Comparison of ENCODE assay signal across 10 cellular contexts in the genomic region with DNA sequence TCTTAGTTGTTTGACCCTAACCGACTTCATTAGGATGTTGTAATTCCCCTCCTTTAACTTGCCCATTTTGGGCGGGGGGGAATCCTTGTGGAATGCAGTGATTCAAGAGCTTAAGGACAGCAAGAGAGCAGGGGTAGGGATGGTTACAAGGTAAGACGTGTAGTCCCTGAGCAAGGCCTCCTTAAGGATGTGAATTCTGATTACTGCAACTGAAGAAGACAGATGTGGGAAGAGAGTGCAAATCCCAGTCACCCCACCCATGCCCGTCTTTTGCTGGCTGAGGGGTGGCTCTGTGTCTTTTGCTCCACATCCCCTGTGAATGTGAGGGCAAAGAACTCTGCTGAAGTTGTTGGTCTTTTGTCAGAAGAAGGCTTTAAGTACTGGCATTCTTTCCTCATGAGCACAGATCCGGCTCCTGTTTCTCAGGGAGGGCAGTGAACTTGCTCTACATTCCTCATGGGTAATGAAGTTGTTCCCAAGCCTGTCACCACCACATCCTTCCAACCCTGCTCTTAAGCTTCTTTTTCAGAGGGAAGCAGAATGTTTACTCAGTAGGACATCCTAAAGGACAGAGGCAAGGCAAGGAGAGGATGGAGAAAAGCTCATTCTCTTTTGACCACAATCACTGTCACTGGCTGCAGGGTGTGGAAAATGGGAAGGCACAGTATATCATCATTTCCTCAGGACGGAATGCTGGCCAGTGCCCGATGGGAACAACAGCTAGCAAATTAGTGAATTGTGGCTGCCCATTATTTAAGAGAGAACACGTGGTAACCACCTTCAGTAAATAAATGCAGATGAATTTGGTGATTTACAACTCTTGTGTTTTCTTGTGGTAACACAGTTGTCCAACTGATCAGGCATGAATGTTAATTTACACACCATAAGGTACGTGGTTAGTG.
DNase-seq lines count a peak whose midpoint lies in the region; TF ChIP-seq lines count a peak whose summit lies in the region.
"Had no signal": no experiment of that assay in that cellular context is flagged by ENCODE, and none has a peak within 500 bp of the region (broad histone marks: within the 10 kb centered on the region; RNA-seq: fewer than 3 reads in every experiment).

No MANE protein-coding gene starts in this region.

- no peaks in the 10 kb centered on the region for H3K9me3 Mint-ChIP-seq in mesothelial cell of epicardium
- no peaks in the 10 kb centered on the region for H3K9me3 Mint-ChIP-seq in activated T-helper 2 cell treated with anti-CD3 and anti-CD28 coated beads, Interferon-gamma antibody, Interleukin-2, Interleukin-4, amounts not matched to agents 10 μg/mL and 5 μg/mL and 100 μg/mL, durations not matched to agents 14 hours and 24 hours and 36 hours

- peak overlapping the region; percentile 55 to 61 (median 58) for H3K27ac ChIP-seq in esophagus muscularis mucosa (replicated peaks in 1 of 4)

- TF ChIP-seq CTCF in esophagus muscularis mucosa (IDR thresholded peaks at IDR 0.05): no peak
- TF ChIP-seq CTCF in mesothelial cell of epicardium (IDR thresholded peaks at IDR 0.05; ENCODE audit: unreplicated experiment): no peak

- peaks cover 21% of the 10 kb centered on the region for H3K36me3 Mint-ChIP-seq in mesothelial cell of epicardium
- H3K36me3 Mint-ChIP-seq in activated T-helper 2 cell treated with anti-CD3 and anti-CD28 coated beads, Interferon-gamma antibody, Interleukin-2, Interleukin-4, amounts not matched to agents 10 μg/mL and 5 μg/mL and 100 μg/mL, durations not matched to agents 14 hours and 24 hours and 36 hours (ENCODE audit: low read depth): no peaks in the 10 kb centered on the region

- no peak for TF ChIP-seq EP300 in esophagus muscularis mucosa (IDR thresholded peaks at IDR 0.05)

- H3K4me1 Mint-ChIP-seq in mesothelial cell of epicardium: peaks cover 35% of the 10 kb centered on the region
- no peaks in the 10 kb centered on the region for H3K4me1 Mint-ChIP-seq in activated T-helper 2 cell treated with anti-CD3 and anti-CD28 coated beads, Interferon-gamma antibody, Interleukin-2, Interleukin-4, amounts not matched to agents 10 μg/mL and 5 μg/mL and 100 μg/mL, durations not matched to agents 14 hours and 24 hours and 36 hours (ENCODE audit: low read depth)

- no peaks in the 10 kb centered on the region for H3K27me3 Mint-ChIP-seq in mesothelial cell of epicardium (ENCODE audit: low read depth)
- H3K27me3 Mint-ChIP-seq in activated T-helper 2 cell treated with anti-CD3 and anti-CD28 coated beads, Interferon-gamma antibody, Interleukin-2, Interleukin-4, amounts not matched to agents 10 μg/mL and 5 μg/mL and 100 μg/mL, durations not matched to agents 14 hours and 24 hours and 36 hours (ENCODE audit: low read depth): no peaks in the 10 kb centered on the region

- H3K9me3 ChIP-seq in MG63 (no peaks in the 10 kb centered on the region), esophagus muscularis mucosa (no peaks in the 10 kb centered on the region)

- H3K36me3 ChIP-seq in MG63: peaks cover 21% of the 10 kb centered on the region
- H3K36me3 ChIP-seq in esophagus muscularis mucosa: no peaks in the 10 kb centered on the region

- no peak for TF ChIP-seq POLR2A in esophagus muscularis mucosa (IDR thresholded peaks at IDR 0.05; ENCODE audit: low read depth)

- no peak overlapping the region for H3K4me3 Mint-ChIP-seq in mesothelial cell of epicardium
- H3K4me3 Mint-ChIP-seq in activated T-helper 2 cell treated with anti-CD3 and anti-CD28 coated beads, Interferon-gamma antibody, Interleukin-2, Interleukin-4, amounts not matched to agents 10 μg/mL and 5 μg/mL and 100 μg/mL, durations not matched to agents 14 hours and 24 hours and 36 hours (ENCODE audit: low read depth): no peak overlapping the region

- DNase-seq in ACHN (peak; percentile 97), MG63 (peak; percentile 81), esophagus muscularis mucosa (ENCODE audit: extremely low spot score) (no peak), mesothelial cell of epicardium (ENCODE audit: low spot score in 2 of 2, unreplicated experiment in 2 of 2) (no peak), NCI-H2196 (lab: John Stamatoyannopoulos, UW; ENCODE audit: unreplicated experiment) (no peak), DMS79 (lab: John Stamatoyannopoulos, UW) (no peak)
- DNase-seq in activated T-helper 2 cell treated with anti-CD3 and anti-CD28 coated beads, Interferon-gamma antibody, Interleukin-2, Interleukin-4, amounts not matched to agents 10 μg/mL and 5 μg/mL and 100 μg/mL, durations not matched to agents 14 hours and 24 hours and 36 hours (ENCODE audit: low spot score): no peak
- no peak for DNase-seq in stimulated activated CD4-positive, alpha-beta T cell treated with anti-CD3 and anti-CD28 coated beads, Interleukin-2, amount 100 ng/mL, for 24 hours
- DNase-seq: activated CD8-positive, alpha-beta memory T cell treated with anti-CD3 and anti-CD28 coated beads, Interleukin-2, amount 50 U/mL, for 4 hours; NK-92 treated with Interleukin-12 subunit alpha and Interleukin-12 subunit beta, amount 100 ng/mL, for 24 hours had no signal

- intact Hi-C loops in esophagus muscularis mucosa (cut with DNase I): no loop called here
- intact Hi-C loops in activated T-helper 2 cell treated with anti-CD3 and anti-CD28 coated beads, Interferon-gamma antibody, Interleukin-2, Interleukin-4, amounts not matched to agents 10 μg/mL and 5 μg/mL and 100 μg/mL, durations not matched to agents 14 hours and 24 hours and 36 hours (cut with micrococcal nuclease): no loop called here

- H3K4me1 ChIP-seq in esophagus muscularis mucosa: peaks cover 5 to 27% (median 25%) of the 10 kb centered on the region in 4 donors

- WGBS in esophagus muscularis mucosa: 72% methylated on average over 9 of the region's 9 CpGs

- in situ Hi-C loops in ACHN (cut with HindIII; ENCODE audit: low pct_ligation_motif_present, low pct_unique_long_range_greater_than_20kb, low sequenced_read_pairs): no loop called here

- H3K4me3 ChIP-seq in MG63 (no peak overlapping the region), esophagus muscularis mucosa (no peak overlapping the region)

- peak overlapping the region; percentile 72 for H3K27ac Mint-ChIP-seq in mesothelial cell of epicardium
- H3K27ac Mint-ChIP-seq in activated T-helper 2 cell treated with anti-CD3 and anti-CD28 coated beads, Interferon-gamma antibody, Interleukin-2, Interleukin-4, amounts not matched to agents 10 μg/mL and 5 μg/mL and 100 μg/mL, durations not matched to agents 14 hours and 24 hours and 36 hours: no peak overlapping the region

- H3K27me3 ChIP-seq in MG63 (no peaks in the 10 kb centered on the region), esophagus muscularis mucosa (no peaks in the 10 kb centered on the region)

Comparison
In these comparisons a context has a peak if more than half of its experiments do, and no peak if none do; other contexts are left out.
1. DNase-seq: peak in ACHN (single experiment) and MG63 (single experiment); none in esophagus muscularis mucosa (single experiment), mesothelial cell of epicardium (0 of 2), NCI-H2196 (single experiment), activated T-helper 2 cell treated with anti-CD3 and anti-CD28 coated beads, Interferon-gamma antibody, Interleukin-2, Interleukin-4, amounts not matched to agents 10 μg/mL and 5 μg/mL and 100 μg/mL, durations not matched to agents 14 hours and 24 hours and 36 hours (single experiment), DMS79 (single experiment) and stimulated activated CD4-positive, alpha-beta T cell treated with anti-CD3 and anti-CD28 coated beads, Interleukin-2, amount 100 ng/mL, for 24 hours (0 of 2).